ENCODE assay signal across 2 cellular contexts in genomic region chr12:65459545-65459944, GRCh38.
TF ChIP-seq lines count a peak whose summit lies in the region.

No MANE protein-coding gene starts in this region.

TF ChIP-seq in HCT116, 20 proteins besides CTCF, POLR2A, EP300 and RAD21 (continued from another document):
- TF ChIP-seq REST (IDR thresholded peaks at IDR 0.05; ENCODE audit: low read depth) (no peak), POLR2AphosphoS5 (IDR thresholded peaks at IDR 0.05; ENCODE audit: low read depth, low read length) (no peak), ZNF274 (IDR thresholded peaks at IDR 0.05; ENCODE audit: low read depth, low read length) (no peak), SIN3A (IDR thresholded peaks at IDR 0.05; ENCODE audit: low read depth) (no peak), CEBPB (IDR thresholded peaks at IDR 0.05; ENCODE audit: low read depth) (no peak), FOSL1 (IDR thresholded peaks at IDR 0.05; ENCODE audit: low read depth) (no peak), CBX3 (IDR thresholded peaks at IDR 0.05; ENCODE audit: low read depth) (no peak)

TF ChIP-seq in SK-N-SH treated with all-trans-retinoic acid at 6 μM for 48 hours, 23 proteins besides CTCF, POLR2A, EP300 and RAD21 (continued from another document):
- no peak for TF ChIP-seq CREB5 (CRISPR knock-in tag; IDR thresholded peaks at IDR 0.05; ENCODE audit: low read depth)
- no peak for TF ChIP-seq RARB (CRISPR knock-in tag; IDR thresholded peaks at IDR 0.05)
- TF ChIP-seq ZC3H10 (CRISPR knock-in tag; IDR thresholded peaks at IDR 0.05), result no peak
